Comparison of ENCODE assay signal across 1 cellular context in genomic region chr16:30628628-30629342, GRCh38.
TF ChIP-seq lines count a peak whose summit lies in the region.

No MANE protein-coding gene starts in this region.

TF ChIP-seq in HepG2, 621 proteins besides CTCF, POLR2A, EP300 and RAD21 (continued from another document and continues in another):
- no peak for TF ChIP-seq HBP1 (CRISPR knock-in tag; IDR thresholded peaks at IDR 0.05; ENCODE audit: low read depth)
- 0 out of 2 replicates have a peak, but pooled peaks have one; percentile 39 for TF ChIP-seq RFXANK (CRISPR knock-in tag; IDR thresholded peaks at IDR 0.05)
- TF ChIP-seq BCL6 (CRISPR knock-in tag; IDR thresholded peaks at IDR 0.05), result peak; percentile 23; the same call in 1 of the 2 replicates
- no peak for TF ChIP-seq ZNF713 (CRISPR knock-in tag; IDR thresholded peaks at IDR 0.05)
- peak; percentile 71 for TF ChIP-seq SAP130 (CRISPR knock-in tag; IDR thresholded peaks at IDR 0.05; ENCODE audit: low read depth)
- 0 out of 2 replicates have a peak, but pooled peaks have one; percentile 20 for TF ChIP-seq NR2F2 (IDR thresholded peaks at IDR 0.05; ENCODE audit: borderline replicate concordance, low read depth)
- no peak for TF ChIP-seq ZSCAN29 (CRISPR knock-in tag; conservative IDR thresholded peaks at IDR 0.05)
- TF ChIP-seq MIER2 (CRISPR knock-in tag; IDR thresholded peaks at IDR 0.05), result no peak
- no peak for TF ChIP-seq SP4 (CRISPR knock-in tag; IDR thresholded peaks at IDR 0.05)
- 0 out of 2 replicates have a peak, but pooled peaks have one; percentile 46 for TF ChIP-seq TGIF2 (CRISPR knock-in tag; IDR thresholded peaks at IDR 0.05)
- peak; percentile 38; the same call in 1 of the 2 replicates for TF ChIP-seq HDAC2 (CRISPR knock-in tag; IDR thresholded peaks at IDR 0.05)
- peak; percentile 60; the same call in 1 of the 2 replicates for TF ChIP-seq ZNF362 (CRISPR knock-in tag; IDR thresholded peaks at IDR 0.05; ENCODE audit: borderline replicate concordance)
- TF ChIP-seq, protein P1, sequence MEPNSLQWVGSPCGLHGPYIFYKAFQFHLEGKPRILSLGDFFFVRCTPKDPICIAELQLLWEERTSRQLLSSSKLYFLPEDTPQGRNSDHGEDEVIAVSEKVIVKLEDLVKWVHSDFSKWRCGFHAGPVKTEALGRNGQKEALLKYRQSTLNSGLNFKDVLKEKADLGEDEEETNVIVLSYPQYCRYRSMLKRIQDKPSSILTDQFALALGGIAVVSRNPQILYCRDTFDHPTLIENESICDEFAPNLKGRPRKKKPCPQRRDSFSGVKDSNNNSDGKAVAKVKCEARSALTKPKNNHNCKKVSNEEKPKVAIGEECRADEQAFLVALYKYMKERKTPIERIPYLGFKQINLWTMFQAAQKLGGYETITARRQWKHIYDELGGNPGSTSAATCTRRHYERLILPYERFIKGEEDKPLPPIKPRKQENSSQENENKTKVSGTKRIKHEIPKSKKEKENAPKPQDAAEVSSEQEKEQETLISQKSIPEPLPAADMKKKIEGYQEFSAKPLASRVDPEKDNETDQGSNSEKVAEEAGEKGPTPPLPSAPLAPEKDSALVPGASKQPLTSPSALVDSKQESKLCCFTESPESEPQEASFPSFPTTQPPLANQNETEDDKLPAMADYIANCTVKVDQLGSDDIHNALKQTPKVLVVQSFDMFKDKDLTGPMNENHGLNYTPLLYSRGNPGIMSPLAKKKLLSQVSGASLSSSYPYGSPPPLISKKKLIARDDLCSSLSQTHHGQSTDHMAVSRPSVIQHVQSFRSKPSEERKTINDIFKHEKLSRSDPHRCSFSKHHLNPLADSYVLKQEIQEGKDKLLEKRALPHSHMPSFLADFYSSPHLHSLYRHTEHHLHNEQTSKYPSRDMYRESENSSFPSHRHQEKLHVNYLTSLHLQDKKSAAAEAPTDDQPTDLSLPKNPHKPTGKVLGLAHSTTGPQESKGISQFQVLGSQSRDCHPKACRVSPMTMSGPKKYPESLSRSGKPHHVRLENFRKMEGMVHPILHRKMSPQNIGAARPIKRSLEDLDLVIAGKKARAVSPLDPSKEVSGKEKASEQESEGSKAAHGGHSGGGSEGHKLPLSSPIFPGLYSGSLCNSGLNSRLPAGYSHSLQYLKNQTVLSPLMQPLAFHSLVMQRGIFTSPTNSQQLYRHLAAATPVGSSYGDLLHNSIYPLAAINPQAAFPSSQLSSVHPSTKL (CRISPR knock-in tag; IDR thresholded peaks at IDR 0.05), result peak; percentile 28
- 0 out of 2 replicates have a peak, but pooled peaks have one; percentile 17 for TF ChIP-seq RBFOX2 (IDR thresholded peaks at IDR 0.05; ENCODE audit: low read depth, low read length)
- peak; percentile 74; the same call in 1 of the 2 replicates for TF ChIP-seq ZNF441 (CRISPR knock-in tag; IDR thresholded peaks at IDR 0.05; ENCODE audit: borderline replicate concordance)
- TF ChIP-seq ZSCAN22 (CRISPR knock-in tag; IDR thresholded peaks at IDR 0.05), result peak; percentile 95
- peak; percentile 71; the same call in 1 of the 2 replicates for TF ChIP-seq ERF (CRISPR knock-in tag; IDR thresholded peaks at IDR 0.05)
- TF ChIP-seq FIP1L1 (IDR thresholded peaks at IDR 0.05; ENCODE audit: borderline replicate concordance, insufficient read depth, low read depth, low read length), result no peak
- TF ChIP-seq ZNF737 (CRISPR knock-in tag; IDR thresholded peaks at IDR 0.05; ENCODE audit: borderline replicate concordance), result no peak
- TF ChIP-seq ZNF136 (CRISPR knock-in tag; IDR thresholded peaks at IDR 0.05; ENCODE audit: low read depth), result no peak
- no peak for TF ChIP-seq ZFP62 (CRISPR knock-in tag; IDR thresholded peaks at IDR 0.05)
- TF ChIP-seq KAT7 (CRISPR knock-in tag; IDR thresholded peaks at IDR 0.05; ENCODE audit: borderline replicate concordance), result 0 out of 2 replicates have a peak, but pooled peaks have one; percentile 61
- TF ChIP-seq IRF2 (CRISPR knock-in tag; IDR thresholded peaks at IDR 0.05), result peak; percentile 38; the same call in 1 of the 2 replicates
- 0 out of 2 replicates have a peak, but pooled peaks have one; percentile 40 for TF ChIP-seq ELF1 (CRISPR knock-in tag; IDR thresholded peaks at IDR 0.05)
- TF ChIP-seq JUND (CRISPR knock-in tag; IDR thresholded peaks at IDR 0.05), result no peak
- TF ChIP-seq RXRA (CRISPR knock-in tag; IDR thresholded peaks at IDR 0.05), result peak; percentile 79; the same call in 1 of the 2 replicates
- peak; percentile 60; the same call in 1 of the 2 replicates for TF ChIP-seq ETV5 (CRISPR knock-in tag; IDR thresholded peaks at IDR 0.05; ENCODE audit: borderline replicate concordance)
- no peak for TF ChIP-seq SOX6 (IDR thresholded peaks at IDR 0.05)
- peak; percentile 31; the same call in 1 of the 2 replicates for TF ChIP-seq SOX6 (CRISPR knock-in tag; IDR thresholded peaks at IDR 0.05)
- TF ChIP-seq EZH2 (conservative IDR thresholded peaks at IDR 0.05; ENCODE audit: low read depth, low read length), result no peak
- peak; percentile 45; the same call in 1 of the 2 replicates for TF ChIP-seq ELF3 (CRISPR knock-in tag; IDR thresholded peaks at IDR 0.05)
- peak; percentile 54; the same call in 1 of the 2 replicates for TF ChIP-seq HOXA3 (CRISPR knock-in tag; IDR thresholded peaks at IDR 0.05)
- peak; percentile 39; the same call in 1 of the 2 replicates for TF ChIP-seq YEATS4 (CRISPR knock-in tag; IDR thresholded peaks at IDR 0.05; ENCODE audit: borderline replicate concordance)
- no peak for TF ChIP-seq ZNF17 (CRISPR knock-in tag; IDR thresholded peaks at IDR 0.05)
- 0 out of 2 replicates have a peak, but pooled peaks have one; percentile 27 for TF ChIP-seq ZMAT3 (CRISPR knock-in tag; conservative IDR thresholded peaks at IDR 0.05)
- TF ChIP-seq HIC2 (CRISPR knock-in tag; IDR thresholded peaks at IDR 0.05; ENCODE audit: low read depth), result no peak
- TF ChIP-seq ZNF687 (CRISPR knock-in tag; IDR thresholded peaks at IDR 0.05), result peak; percentile 21; the same call in 1 of the 2 replicates
- TF ChIP-seq, protein P2, sequence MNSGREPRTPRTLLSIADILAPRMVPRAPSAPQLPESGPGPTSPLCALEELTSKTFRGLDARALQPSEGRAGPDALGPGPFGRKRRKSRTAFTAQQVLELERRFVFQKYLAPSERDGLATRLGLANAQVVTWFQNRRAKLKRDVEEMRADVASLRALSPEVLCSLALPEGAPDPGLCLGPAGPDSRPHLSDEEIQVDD (CRISPR knock-in tag; IDR thresholded peaks at IDR 0.05; ENCODE audit: borderline replicate concordance), result no peak
- 0 out of 2 replicates have a peak, but pooled peaks have one; percentile 42 for TF ChIP-seq ZNF614 (CRISPR knock-in tag; IDR thresholded peaks at IDR 0.05; ENCODE audit: borderline replicate concordance)
- TF ChIP-seq XRCC5 (optimal IDR thresholded peaks at IDR 0.05; ENCODE audit: low read length), result peak; percentile 88
- no peak for TF ChIP-seq CREB3 (CRISPR knock-in tag; IDR thresholded peaks at IDR 0.05)
- no peak for TF ChIP-seq HCFC1 (IDR thresholded peaks at IDR 0.05; ENCODE audit: low read depth, low read length)
- TF ChIP-seq, protein P3, sequence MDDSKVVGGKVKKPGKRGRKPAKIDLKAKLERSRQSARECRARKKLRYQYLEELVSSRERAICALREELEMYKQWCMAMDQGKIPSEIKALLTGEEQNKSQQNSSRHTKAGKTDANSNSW (CRISPR knock-in tag; IDR thresholded peaks at IDR 0.05; ENCODE audit: borderline replicate concordance), result no peak
- no peak for TF ChIP-seq MAFK (conservative IDR thresholded peaks at IDR 0.05 in 1 of 2, IDR thresholded peaks at IDR 0.05 in 1 of 2; ENCODE audit: low read length in 2 of 2)
- TF ChIP-seq ZNF510 (CRISPR knock-in tag; IDR thresholded peaks at IDR 0.05; ENCODE audit: low read depth), result no peak
- TF ChIP-seq ZBTB38 (CRISPR knock-in tag; IDR thresholded peaks at IDR 0.05), result peak; percentile 86
- peak; percentile 95 for TF ChIP-seq STAG1 (CRISPR knock-in tag; IDR thresholded peaks at IDR 0.05)
- no peak for TF ChIP-seq ZNF251 (CRISPR knock-in tag; IDR thresholded peaks at IDR 0.05)
- TF ChIP-seq TRAFD1 (CRISPR knock-in tag; IDR thresholded peaks at IDR 0.05; ENCODE audit: borderline replicate concordance), result no peak
- 0 out of 2 replicates have a peak, but pooled peaks have one; percentile 20 for TF ChIP-seq SOX5 (CRISPR knock-in tag; IDR thresholded peaks at IDR 0.05; ENCODE audit: borderline replicate concordance)
